1 cellular context compared by ENCODE assay signal in genomic region chr17:44123356-44124117, GRCh38.
TF ChIP-seq lines count a peak whose summit lies in the region.

TSS of gene HDAC5 (minus strand) at chr17:44123641. CDS start at chr17:44117515, 6,126 bp downstream.

TF ChIP-seq in GM12878, 131 proteins besides CTCF, POLR2A, EP300 and RAD21 (continued from another document and continues in another):
- TF ChIP-seq ASH2L (IDR thresholded peaks at IDR 0.05; ENCODE audit: borderline replicate concordance, low read depth) (0 out of 2 replicates have a peak, but pooled peaks have one; percentile 55), RUNX3 (IDR thresholded peaks at IDR 0.05; ENCODE audit: low read length) (peak; percentile 66), ZNF384 (IDR thresholded peaks at IDR 0.05; ENCODE audit: borderline replicate concordance, low read depth, low read length) (no peak), NR2F1 (conservative IDR thresholded peaks at IDR 0.05) (peak; percentile 47), SIN3A (IDR thresholded peaks at IDR 0.05; ENCODE audit: low read depth, low read length) (no peak), POLR2AphosphoS5 (IDR thresholded peaks at IDR 0.05; ENCODE audit: low read length) (no peak), SIX5 (IDR thresholded peaks at IDR 0.05; ENCODE audit: low read depth, low read length, severe bottlenecking) (no peak), NR2C2 (IDR thresholded peaks at IDR 0.05; ENCODE audit: borderline replicate concordance, control insufficient read depth, insufficient read length, low read depth) (no peak), ESRRA (IDR thresholded peaks at IDR 0.05; ENCODE audit: low read length) (no peak), MEF2A (IDR thresholded peaks at IDR 0.05; ENCODE audit: insufficient read depth, low read depth, low read length) (peak; percentile 56; the same call in 1 of the 2 replicates), ZBTB33 (IDR thresholded peaks at IDR 0.05) (peak; percentile 67; the same call in 1 of the 2 replicates), PKNOX1 (IDR thresholded peaks at IDR 0.05) (peak; percentile 33; the same call in 1 of the 2 replicates), HSF1 (IDR thresholded peaks at IDR 0.05; ENCODE audit: low read depth, low read length) (no peak), ZNF24 (IDR thresholded peaks at IDR 0.05) (no peak), KAT2A (conservative IDR thresholded peaks at IDR 0.05; ENCODE audit: control insufficient read depth, low read depth, low read length) (no peak), BACH1 (IDR thresholded peaks at IDR 0.05; ENCODE audit: borderline replicate concordance) (peak; percentile 85), SRF (IDR thresholded peaks at IDR 0.05; ENCODE audit: low read depth in 2 of 2, low read length in 2 of 2) (0 out of 4 replicates have a peak, but pooled peaks of 1 of the 2 experiments have one; percentile 5), SREBF2 (IDR thresholded peaks at IDR 0.05; ENCODE audit: low read length) (no peak), POLR2AphosphoS2 (IDR thresholded peaks at IDR 0.05; ENCODE audit: low read depth, low read length) (peak; percentile 59; the same call in 1 of the 2 replicates), HDAC6 (IDR thresholded peaks at IDR 0.05; ENCODE audit: unreplicated experiment) (no peak), ELK1 (IDR thresholded peaks at IDR 0.05; ENCODE audit: low read depth, low read length) (no peak), ZNF217 (IDR thresholded peaks at IDR 0.05) (peak; percentile 34; the same call in 1 of the 2 replicates), FOXK2 (IDR thresholded peaks at IDR 0.05) (no peak), NFYA (IDR thresholded peaks at IDR 0.05; ENCODE audit: borderline replicate concordance, low read depth, low read length) (no peak), RBBP5 (conservative IDR thresholded peaks at IDR 0.05) (no peak), IRF4 (IDR thresholded peaks at IDR 0.05; ENCODE audit: low read depth, low read length) (0 out of 2 replicates have a peak, but pooled peaks have one; percentile 36), WRNIP1 (IDR thresholded peaks at IDR 0.05; ENCODE audit: borderline replicate concordance, low read depth, low read length) (no peak), CUX1 (IDR thresholded peaks at IDR 0.05; ENCODE audit: insufficient replicate concordance, low read depth, low read length) (no peak), IRF5 (IDR thresholded peaks at IDR 0.05; ENCODE audit: borderline replicate concordance) (no peak), MTA2 (IDR thresholded peaks at IDR 0.05; ENCODE audit: low read depth) (peak; percentile 32; the same call in 1 of the 2 replicates), SUPT20H (IDR thresholded peaks at IDR 0.05; ENCODE audit: borderline replicate concordance, control insufficient read depth, low read depth, low read length) (no peak), GATAD2B (conservative IDR thresholded peaks at IDR 0.05; ENCODE audit: low read depth) (peak; percentile 19), SKIL (IDR thresholded peaks at IDR 0.05; ENCODE audit: low read depth, poor library complexity, severe bottlenecking) (peak; percentile 31), SMARCA5 (IDR thresholded peaks at IDR 0.05) (no peak), ZNF274 (IDR thresholded peaks at IDR 0.05; ENCODE audit: insufficient read depth, insufficient read length) (no peak), PAX5 (IDR thresholded peaks at IDR 0.05; ENCODE audit: borderline replicate concordance, low read depth, low read length) (no peak), MXI1 (IDR thresholded peaks at IDR 0.05; ENCODE audit: low read depth, low read length) (peak; percentile 70; the same call in 1 of the 2 replicates), FOS (IDR thresholded peaks at IDR 0.05; ENCODE audit: borderline replicate concordance, extremely low read depth, insufficient read length) (no peak), CHD1 (IDR thresholded peaks at IDR 0.05; ENCODE audit: low read depth, low read length) (no peak), ZZZ3 (IDR thresholded peaks at IDR 0.05; ENCODE audit: control insufficient read depth, insufficient read length, low read depth) (no peak), PRDM15 (CRISPR knock-in tag; IDR thresholded peaks at IDR 0.05) (no peak)
